In the genomic region with DNA sequence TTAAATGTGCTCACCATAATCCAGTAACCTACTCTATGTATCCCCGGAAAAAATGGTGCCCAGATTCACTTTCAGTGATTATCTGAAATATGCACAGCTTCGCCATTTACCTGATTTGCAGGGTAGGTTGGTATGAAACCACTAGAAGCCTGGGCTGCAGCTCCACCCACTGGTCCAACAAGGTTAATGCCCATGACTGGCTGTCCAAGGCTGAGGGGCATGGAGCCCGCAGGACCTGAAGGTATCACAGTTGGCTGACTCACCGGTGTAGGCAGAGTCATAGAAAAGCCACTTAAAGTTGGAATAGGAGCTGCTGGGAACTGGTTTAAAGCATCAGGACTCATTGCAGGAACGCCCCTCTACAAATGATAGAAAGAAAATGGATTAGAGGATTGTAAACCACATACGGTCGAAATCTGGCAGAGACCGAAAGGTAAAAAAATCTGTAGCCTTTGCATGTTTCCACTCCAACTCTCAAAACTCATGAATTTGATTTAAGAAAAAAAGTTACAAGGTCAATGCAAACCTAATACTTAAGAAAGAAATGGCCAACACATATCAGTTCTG, we compare ENCODE assay signal across 9 cellular contexts. TPM values are rescaled to one million over a fixed set of nuclear protein-coding genes. Genes with fewer than 3 reads are reported as not detected.
A peak's percentile ranks its signal among the peaks of the same experiment; 100 is the strongest.
DNase-seq lines count a peak whose midpoint lies in the region; ATAC-seq, FAIRE-seq and TF ChIP-seq lines count a peak whose summit lies in the region.
"Had no signal": no experiment of that assay in that cellular context is flagged by ENCODE, and none has a peak within 500 bp of the region (broad histone marks: within the 10 kb centered on the region; RNA-seq: fewer than 3 reads in every experiment).

No MANE protein-coding gene starts in this region.

- H3K36me3 ChIP-seq in endothelial cell of umbilical vein (ENCODE audit: control insufficient read depth in 2 of 2, extremely low read depth in 1 of 2, insufficient read depth in 2 of 2, low read length in 2 of 2), result peaks cover 6 to 19% of the 10 kb centered on the region in 2 experiments

- H3K27me3 ChIP-seq in endothelial cell of umbilical vein (ENCODE audit: control insufficient read depth in 2 of 2, insufficient read depth in 2 of 2, low read length in 2 of 2), result no peaks in the 10 kb centered on the region
- H3K27me3 ChIP-seq: BLaER1 had no signal

- H3K4me3 Mint-ChIP-seq in nephron, result no peak overlapping the region

- H3K4me1 ChIP-seq in endothelial cell of umbilical vein (ENCODE audit: control insufficient read depth, extremely low read depth, insufficient read depth, low read length), result no peaks in the 10 kb centered on the region
- H3K4me1 ChIP-seq: BLaER1 had no signal

- no peaks in the 10 kb centered on the region for H3K9me3 ChIP-seq in endothelial cell of umbilical vein (replicated peaks; ENCODE audit: control insufficient read depth, insufficient read depth, low read length)

- intact Hi-C loops in endothelial cell of umbilical vein (cut with micrococcal nuclease), result loop anchor here (1.0 kb wide), 1 partner anchor 43 kb away; no protein-coding TSS in a partner anchor

- no peak overlapping the region for H3K4me3 ChIP-seq in endothelial cell of umbilical vein (replicated peaks in 1 of 3; ENCODE audit: insufficient read depth in 1 of 3, low read depth in 1 of 3, low read length in 3 of 3)
- H3K4me3 ChIP-seq: BLaER1 had no signal

- H3K27ac Mint-ChIP-seq in nephron, result no peak overlapping the region

- no peak overlapping the region for H3K9ac ChIP-seq in endothelial cell of umbilical vein (replicated peaks; ENCODE audit: extremely low read depth, insufficient read depth, low read length)
- H3K9ac ChIP-seq: BLaER1 had no signal

- DNase-seq in NCI-H1105 treated with DMSO at 0.1 percent for 48 hours (lab: John Stamatoyannopoulos, UW) (peak; percentile 25), NCI-H1105 (lab: John Stamatoyannopoulos, UW) (no peak), LHCN-M2 (ENCODE audit: low read depth) (peak; percentile 71), UCSD-AML1 (lab: John Stamatoyannopoulos, UW; ENCODE audit: unreplicated experiment) (peak; percentile 48), endothelial cell of umbilical vein (ENCODE audit: low read depth, low spot score) (peak; percentile 66)

- no TSS peak for BruUV-seq in endothelial cell of umbilical vein (replicated peaks; lab: Mats Ljungman, UMichigan)

- H3K79me2 ChIP-seq in endothelial cell of umbilical vein (ENCODE audit: control insufficient read depth, insufficient read depth, low read length), result no peaks in the 10 kb centered on the region

- no peaks in the 10 kb centered on the region for H3K9me1 ChIP-seq in endothelial cell of umbilical vein (replicated peaks; ENCODE audit: control insufficient read depth, extremely low read depth, insufficient read depth, low read length)

- no peak for FAIRE-seq in endothelial cell of umbilical vein (lab: Jason Lieb, UNC)

- ATAC-seq in GM21786 (IDR thresholded peaks at IDR 0.05; ENCODE audit: unreplicated experiment), result no peak
- no peak for ATAC-seq in HG03196 (IDR thresholded peaks at IDR 0.05; ENCODE audit: unreplicated experiment)

- no peak overlapping the region for H3K4me2 ChIP-seq in endothelial cell of umbilical vein (ENCODE audit: insufficient read depth, low read length)
- H3K4me2 ChIP-seq: BLaER1 had no signal

- TF ChIP-seq POLR2A in endothelial cell of umbilical vein (IDR thresholded peaks at IDR 0.05; ENCODE audit: low read depth, low read length), result no peak

- dilution Hi-C loops in endothelial cell of umbilical vein (cut with MboI; ENCODE audit: extremely low pct_ligation_motif_present, low sequenced_read_pairs), result no loop called here

- peak; percentile 54 to 71 for TF ChIP-seq CTCF in endothelial cell of umbilical vein (IDR thresholded peaks at IDR 0.05; ENCODE audit: extremely low read depth in 1 of 2, insufficient read depth in 1 of 2, low read depth in 1 of 2, low read length in 2 of 2)
- TF ChIP-seq CTCF in nephron (IDR thresholded peaks at IDR 0.05; ENCODE audit: unreplicated experiment in 3 of 3), result peak in 2 of 3 experiments; percentile 15 to 24

- no peaks in the 10 kb centered on the region for H4K20me1 ChIP-seq in endothelial cell of umbilical vein (replicated peaks; ENCODE audit: control insufficient read depth, extremely low read depth, insufficient read depth, low read length)
- H4K20me1 ChIP-seq: BLaER1 had no signal

- H3K27me3 Mint-ChIP-seq in nephron (ENCODE audit: low read depth), result no peaks in the 10 kb centered on the region

- H3K36me3 Mint-ChIP-seq in nephron (ENCODE audit: low read depth), result peaks cover 74% of the 10 kb centered on the region

- POLR2A ChIA-PET in endothelial cell of umbilical vein (lab: Charles Lee), result no interaction called here

- CTCF ChIA-PET in endothelial cell of umbilical vein (lab: Charles Lee), result interaction anchor here (0.6 to 4.6 kb wide), 16 partner anchors 10 to 1011 kb away, joined by 3 to 50 read pairs (median 4); no protein-coding TSS in a partner anchor

- no peaks in the 10 kb centered on the region for H3K4me1 Mint-ChIP-seq in nephron

- no peak overlapping the region for H3K27ac ChIP-seq in endothelial cell of umbilical vein (ENCODE audit: insufficient read depth, low read depth, low read length)
- H3K27ac ChIP-seq: BLaER1 had no signal

- H2AFZ ChIP-seq in endothelial cell of umbilical vein (ENCODE audit: low read depth, low read length), result no peak overlapping the region

- H3K9me3 Mint-ChIP-seq in nephron, result peaks cover 20% of the 10 kb centered on the region

TF ChIP-seq in endothelial cell of umbilical vein, 7 proteins besides CTCF, POLR2A, EP300 and RAD21:
- TF ChIP-seq POLR2AphosphoS5 (IDR thresholded peaks at IDR 0.05; ENCODE audit: insufficient read depth, low read depth, low read length) (no peak), JUN (IDR thresholded peaks at IDR 0.05; ENCODE audit: borderline replicate concordance, insufficient read depth, insufficient read length, low read depth) (no peak), FOS (IDR thresholded peaks at IDR 0.05; ENCODE audit: borderline replicate concordance, insufficient read depth, low read length) (no peak), GATA2 (IDR thresholded peaks at IDR 0.05; ENCODE audit: insufficient read depth, insufficient read length, low read depth, low read length) (no peak), EZH2 (IDR thresholded peaks at IDR 0.05; ENCODE audit: borderline replicate concordance, low read depth, low read length, severe bottlenecking) (no peak), MYC (IDR thresholded peaks at IDR 0.05; ENCODE audit: low read depth, low read length) (no peak)
- TF ChIP-seq, protein P1, sequence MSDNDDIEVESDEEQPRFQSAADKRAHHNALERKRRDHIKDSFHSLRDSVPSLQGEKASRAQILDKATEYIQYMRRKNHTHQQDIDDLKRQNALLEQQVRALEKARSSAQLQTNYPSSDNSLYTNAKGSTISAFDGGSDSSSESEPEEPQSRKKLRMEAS (IDR thresholded peaks at IDR 0.05; ENCODE audit: insufficient read depth, insufficient read length), result no peak

RNA-seq across cellular contexts. Expression of a gene that starts 38.6 kb away (rescaled TPM):
- 7.6 and 12.2 TPM in 2 replicates for total RNA-seq in LHCN-M2 (2014; rRNA removed)
- polyA plus RNA-seq in LHCN-M2 (2012), result 10.4 TPM
- total RNA-seq in endothelial cell of umbilical vein, result 42.2 and 43.3 TPM in 2 replicates
- polyA plus RNA-seq in endothelial cell of umbilical vein, result 12.6 and 15.3 TPM in 2 replicates
- polyA plus RNA-seq in endothelial cell of umbilical vein (2011; cell fraction: cytosol; rRNA removed), result 12.9 and 14.8 TPM in 2 replicates
- polyA plus RNA-seq in endothelial cell of umbilical vein (2011; cell fraction: nucleus; rRNA removed), result 37.6 and 42.0 TPM in 2 replicates
- 25.4 and 30.1 TPM in 2 replicates for polyA plus RNA-seq in endothelial cell of umbilical vein (2012)
- 56.7 and 57.5 TPM in 2 replicates for polyA minus RNA-seq in endothelial cell of umbilical vein
- polyA minus RNA-seq in endothelial cell of umbilical vein (2011; cell fraction: cytosol; rRNA and poly(A)+ RNA removed), result 10.3 TPM
- 39.0 and 61.9 TPM in 2 replicates for polyA minus RNA-seq in endothelial cell of umbilical vein (2011; cell fraction: nucleus; rRNA and poly(A)+ RNA removed)
